8 cellular contexts compared by ENCODE assay signal in the genomic region with DNA sequence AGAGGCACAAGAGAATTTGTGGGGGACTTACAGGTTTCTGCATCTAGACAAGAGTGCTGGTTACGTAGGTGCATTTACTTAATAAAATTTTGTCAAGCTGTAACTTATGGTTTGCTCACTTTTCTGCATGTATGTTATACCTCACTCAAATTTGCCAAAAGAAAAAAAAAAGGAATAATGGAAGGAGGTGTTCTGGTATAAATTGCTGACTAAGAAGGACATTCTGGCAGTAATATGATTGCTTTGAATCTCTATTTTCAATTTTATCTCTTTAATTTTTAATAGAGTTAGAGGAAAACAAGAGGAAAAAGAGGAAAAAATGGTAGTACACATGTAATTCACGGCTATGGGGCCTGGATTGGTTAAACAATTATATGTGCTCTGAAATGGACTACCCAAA.
"Had no signal": no experiment of that assay in that cellular context is flagged by ENCODE, and none has a peak within 500 bp of the region (broad histone marks: within the 10 kb centered on the region; RNA-seq: fewer than 3 reads in every experiment).

No MANE protein-coding gene starts in this region.

- FAIRE-seq: H1, H54, HTR-8/SVneo had no signal

- H3K4me3 Mint-ChIP-seq: GM23338, H9, IgD-negative memory B cell had no signal

- H2AFZ ChIP-seq: GM23338 had no signal

- ATAC-seq: GM23338 had no signal

- H3K27me3 Mint-ChIP-seq: IgD-negative memory B cell had no signal

- H3K9me3 Mint-ChIP-seq: GM23338, IgD-negative memory B cell had no signal

- H3K4me3 ChIP-seq: GM23338 had no signal

- H3K36me3 Mint-ChIP-seq: IgD-negative memory B cell had no signal

- H3K4me2 ChIP-seq: GM23338 had no signal

- DNase-seq: H9, HCEC 1CT, KG1 had no signal

- H3K27ac Mint-ChIP-seq: GM23338, H9, IgD-negative memory B cell had no signal

- H3K4me1 Mint-ChIP-seq: IgD-negative memory B cell had no signal
